In the genomic region with DNA sequence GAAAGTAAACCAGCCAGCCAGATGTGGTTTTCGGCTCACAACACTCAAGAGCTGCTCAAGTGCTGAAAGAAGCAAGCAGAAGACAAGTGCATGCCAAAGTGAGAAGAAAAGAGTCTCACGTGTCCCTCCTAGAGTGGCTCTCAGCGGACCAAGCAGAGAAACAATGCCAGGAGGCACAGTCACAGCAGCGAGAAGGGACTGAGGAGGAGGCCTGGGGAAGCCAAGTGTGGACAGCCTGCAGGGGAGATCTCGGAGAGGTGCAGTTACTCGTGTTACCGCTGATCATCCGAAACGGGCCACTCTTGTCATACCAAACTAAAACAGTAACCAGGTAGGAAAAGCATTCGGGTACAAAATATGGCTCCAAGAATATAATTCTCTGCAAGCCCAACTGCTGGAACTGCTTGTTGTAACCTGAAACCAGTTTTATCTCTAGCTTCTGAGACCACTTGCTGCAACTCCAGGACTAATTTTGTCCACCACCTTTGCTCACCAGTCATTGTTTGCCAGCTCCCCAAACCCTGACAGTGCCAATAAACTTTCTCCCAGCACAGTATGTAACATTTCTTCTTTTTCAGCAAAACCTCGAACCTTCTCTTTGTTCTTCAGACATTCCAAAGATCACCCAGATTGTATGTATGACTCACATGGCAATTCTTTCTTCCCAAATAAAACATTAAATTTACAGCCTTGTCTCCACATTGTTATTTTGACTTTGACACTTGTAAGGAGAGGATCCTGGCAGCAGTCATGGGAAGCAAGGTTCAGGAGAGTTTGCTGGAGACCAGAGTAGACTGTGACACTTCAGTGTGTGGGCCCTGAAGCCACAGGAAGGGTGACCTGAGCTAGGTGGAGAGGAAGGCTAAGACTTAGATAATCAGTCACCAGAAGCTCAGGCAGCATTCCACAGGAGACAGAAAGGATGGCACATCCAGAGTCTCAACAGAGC, we compare ENCODE assay signal across 9 cellular contexts. TPM values are rescaled to one million over a fixed set of nuclear protein-coding genes. Genes with fewer than 3 reads are reported as not detected.
DNase-seq lines count a peak whose midpoint lies in the region; ATAC-seq and TF ChIP-seq lines count a peak whose summit lies in the region.
"Had no signal": no experiment of that assay in that cellular context is flagged by ENCODE, and none has a peak within 500 bp of the region (broad histone marks: within the 10 kb centered on the region; RNA-seq: fewer than 3 reads in every experiment).

No MANE protein-coding gene starts in this region.

- no peak for TF ChIP-seq RAD21 in SK-N-SH (IDR thresholded peaks at IDR 0.05; ENCODE audit: low read length)

- H3K4me3 Mint-ChIP-seq in activated CD4-positive, alpha-beta memory T cell treated with anti-CD3 and anti-CD28 coated beads, Interleukin-2, amount 10 ng/mL, durations not matched to agents 7 days and 5 days: no peak overlapping the region
- H3K4me3 Mint-ChIP-seq: activated B cell treated with CpG ODN at 0.5 μM for 24 hours had no signal

- no peak for TF ChIP-seq POLR2A in heart left ventricle (IDR thresholded peaks at IDR 0.05)

- WGBS in SK-N-SH (ENCODE audit: low lambda C conversion rate): 79% methylated on average over 11 of the region's 11 CpGs
- WGBS in heart left ventricle, 4 donors: 50 to 66% (median 57%) methylated on average over 11 of the region's 11 CpGs

- H3K4me2 ChIP-seq in SK-N-SH: peak overlapping the region; percentile 73
- peak overlapping the region; percentile 37 for H3K4me2 ChIP-seq in skeletal muscle satellite cell (ENCODE audit: low read length)

- no peak overlapping the region for H3K4me3 ChIP-seq in HAP-1
- H3K4me3 ChIP-seq in SK-N-SH (ENCODE audit: low read depth in 2 of 2, low read length in 1 of 2): peak overlapping the region in 1 of 2 experiments; percentile 23; a peak in 1 of 4 replicates
- H3K4me3 ChIP-seq in heart left ventricle: peak overlapping the region in 3 of 12 donors; percentile 4 to 16 (median 8)
- no peak overlapping the region for H3K4me3 ChIP-seq in skeletal muscle satellite cell (ENCODE audit: low read length)

- peaks cover 15% of the 10 kb centered on the region for H3K36me3 Mint-ChIP-seq in activated CD4-positive, alpha-beta memory T cell treated with anti-CD3 and anti-CD28 coated beads, Interleukin-2, amount 10 ng/mL, durations not matched to agents 7 days and 5 days (ENCODE audit: low read depth)

- in situ Hi-C loops in HAP-1 (cut with MboI; ENCODE audit: low sequenced_read_pairs): no loop called here

- peak; percentile 28 to 50 for DNase-seq in HAP-1 (ENCODE audit: low spot score in 2 of 2)
- no peak for DNase-seq in SK-N-SH
- DNase-seq in heart left ventricle: peak in 1 of 5 donors; percentile 32
- no peak for DNase-seq in Kasumi-1 (lab: John Stamatoyannopoulos, UW)
- DNase-seq in activated CD4-positive, alpha-beta memory T cell treated with anti-CD3 and anti-CD28 coated beads, Interleukin-2, amount 10 ng/mL, durations not matched to agents 7 days and 5 days: no peak
- DNase-seq: activated B cell treated with CpG ODN at 0.5 μM for 24 hours, NCI-H1417 treated with DMSO at 0.1 percent for 48 hours had no signal

- no peaks in the 10 kb centered on the region for H3K9me3 Mint-ChIP-seq in activated CD4-positive, alpha-beta memory T cell treated with anti-CD3 and anti-CD28 coated beads, Interleukin-2, amount 10 ng/mL, durations not matched to agents 7 days and 5 days
- H3K9me3 Mint-ChIP-seq: activated B cell treated with CpG ODN at 0.5 μM for 24 hours had no signal

- CTCF ChIA-PET in SK-N-SH (lab: Yijun Ruan, JAX): interaction anchor here (0.9 to 1.0 kb wide), 2 partner anchors 10 to 19 kb away, joined by 3 read pairs; no protein-coding TSS in a partner anchor
- CTCF ChIA-PET in activated CD4-positive, alpha-beta memory T cell treated with anti-CD3 and anti-CD28 coated beads, Interleukin-2, amount 10 ng/mL, durations not matched to agents 7 days and 5 days (lab: Charles Lee): no interaction called here

- TF ChIP-seq CTCF in SK-N-SH (IDR thresholded peaks at IDR 0.05): no peak
- TF ChIP-seq CTCF in heart left ventricle (IDR thresholded peaks at IDR 0.05): no peak

- intact Hi-C loops in heart left ventricle (cut with DNase I): no loop called here

- H3K4me1 Mint-ChIP-seq in activated CD4-positive, alpha-beta memory T cell treated with anti-CD3 and anti-CD28 coated beads, Interleukin-2, amount 10 ng/mL, durations not matched to agents 7 days and 5 days: peaks cover 14% of the 10 kb centered on the region
- H3K4me1 Mint-ChIP-seq: activated B cell treated with CpG ODN at 0.5 μM for 24 hours had no signal

- H3K4me1 ChIP-seq in HAP-1: peaks cover 13% of the 10 kb centered on the region
- H3K4me1 ChIP-seq in SK-N-SH (ENCODE audit: control insufficient read depth in 1 of 2, insufficient read depth in 2 of 2, low read depth in 1 of 2, low read length in 1 of 2): peaks cover 11 to 21% of the 10 kb centered on the region in 2 experiments; a peak in 3 of 4 replicates
- peaks cover 0 to 30% (median 10%) of the 10 kb centered on the region in 12 donors for H3K4me1 ChIP-seq in heart left ventricle
- peaks cover 11% of the 10 kb centered on the region for H3K4me1 ChIP-seq in skeletal muscle satellite cell (ENCODE audit: control insufficient read depth, insufficient read depth, low read length)

- peak overlapping the region; percentile 7 to 93; a peak in 3 of 4 replicates for H3K27ac ChIP-seq in SK-N-SH (ENCODE audit: low read depth in 2 of 2, low read length in 1 of 2)
- H3K27ac ChIP-seq in heart left ventricle: peak overlapping the region in 10 of 12 donors; percentile 31 to 69 (median 60)

- H3K27me3 Mint-ChIP-seq in activated CD4-positive, alpha-beta memory T cell treated with anti-CD3 and anti-CD28 coated beads, Interleukin-2, amount 10 ng/mL, durations not matched to agents 7 days and 5 days: no peaks in the 10 kb centered on the region
- H3K27me3 Mint-ChIP-seq: activated B cell treated with CpG ODN at 0.5 μM for 24 hours had no signal

- H3K27ac Mint-ChIP-seq in activated CD4-positive, alpha-beta memory T cell treated with anti-CD3 and anti-CD28 coated beads, Interleukin-2, amount 10 ng/mL, durations not matched to agents 7 days and 5 days: no peak overlapping the region
- H3K27ac Mint-ChIP-seq: activated B cell treated with CpG ODN at 0.5 μM for 24 hours had no signal

- POLR2A ChIA-PET in SK-N-SH (lab: Yijun Ruan, JAX): no interaction called here
- POLR2A ChIA-PET in activated CD4-positive, alpha-beta memory T cell treated with anti-CD3 and anti-CD28 coated beads, Interleukin-2, amount 10 ng/mL, durations not matched to agents 7 days and 5 days (lab: Charles Lee): interaction anchor here (1.1 kb wide), 1 partner anchor 9 kb away, joined by 3 read pairs; no protein-coding TSS in a partner anchor

- H4K20me1 ChIP-seq in SK-N-SH (ENCODE audit: insufficient read depth): peaks cover 10% of the 10 kb centered on the region

- no peaks in the 10 kb centered on the region for H3K27me3 ChIP-seq in HAP-1 (ENCODE audit: low read depth)
- no peaks in the 10 kb centered on the region for H3K27me3 ChIP-seq in SK-N-SH (ENCODE audit: insufficient read depth)
- no peaks in the 10 kb centered on the region for H3K27me3 ChIP-seq in heart left ventricle
- no peaks in the 10 kb centered on the region for H3K27me3 ChIP-seq in skeletal muscle satellite cell (ENCODE audit: control insufficient read depth, insufficient read depth, low read length)

- H3K9ac ChIP-seq in SK-N-SH: peak overlapping the region; percentile 44; the same call in 1 of the 2 replicates
- H3K9ac ChIP-seq in skeletal muscle satellite cell (ENCODE audit: low read depth, low read length): no peak overlapping the region

- peaks cover 84% of the 10 kb centered on the region for H3K79me2 ChIP-seq in SK-N-SH (ENCODE audit: insufficient read depth)

- ATAC-seq in heart left ventricle: peak; percentile 47 to 77 (median 63)
- ATAC-seq in GM21619 (IDR thresholded peaks at IDR 0.05; ENCODE audit: unreplicated experiment): no peak

- H2AFZ ChIP-seq in SK-N-SH (ENCODE audit: low read depth): 0 out of 2 replicates have a peak overlapping the region, but pooled peaks have one; percentile 31

- H3F3A ChIP-seq in SK-N-SH (replicated peaks; ENCODE audit: insufficient read depth): peaks cover 25% of the 10 kb centered on the region

- no peaks in the 10 kb centered on the region for H3K9me2 ChIP-seq in SK-N-SH

- H3K9me3 ChIP-seq in HAP-1: no peaks in the 10 kb centered on the region
- H3K9me3 ChIP-seq in SK-N-SH: no peaks in the 10 kb centered on the region
- no peaks in the 10 kb centered on the region for H3K9me3 ChIP-seq in heart left ventricle
- no peaks in the 10 kb centered on the region for H3K9me3 ChIP-seq in skeletal muscle satellite cell (replicated peaks; ENCODE audit: low read length)

- no peaks in the 10 kb centered on the region for H3K36me3 ChIP-seq in HAP-1 (replicated peaks)
- peaks cover 0 to 11% of the 10 kb centered on the region in 2 experiments for H3K36me3 ChIP-seq in SK-N-SH (replicated peaks in 1 of 2; ENCODE audit: control insufficient read depth in 1 of 2, insufficient read depth in 2 of 2, low read length in 1 of 2)
- H3K36me3 ChIP-seq in heart left ventricle: peaks cover 0 to 8% (median 0%) of the 10 kb centered on the region in 9 donors
- no peaks in the 10 kb centered on the region for H3K36me3 ChIP-seq in skeletal muscle satellite cell (ENCODE audit: insufficient read depth, low read length)

- TF ChIP-seq EP300 in SK-N-SH (IDR thresholded peaks at IDR 0.05; ENCODE audit: borderline replicate concordance in 1 of 2, low read depth in 1 of 2, low read length in 1 of 2): peak in 1 of 2 experiments; percentile 42; a peak in 1 of 4 replicates

RNA-seq across cellular contexts. Expression of gene SLC35D2, which starts 6.3 kb away (rescaled TPM):
- polyA plus RNA-seq in SK-N-SH (2012; rRNA removed): 26.1 and 27.0 TPM in 2 replicates
- polyA plus RNA-seq in SK-N-SH (2012; cell fraction: cytosol; rRNA removed): 35.4 and 41.2 TPM in 2 replicates
- polyA plus RNA-seq in SK-N-SH (2012; cell fraction: nucleus; rRNA removed): 16.6 and 24.0 TPM in 2 replicates
- total RNA-seq in heart left ventricle: 10 to 100 TPM; 10.5 to 23.1 (median 15.9) TPM
- polyA plus RNA-seq in heart left ventricle: 10 to 100 TPM in 1 of 2 donors, 1 to 10 TPM in 1; 8.2 to 19.8 TPM
- total RNA-seq in skeletal muscle satellite cell (2012; rRNA removed): 11.6 and 13.4 TPM in 2 replicates
- 10 to 100 TPM; 14.7 to 15.1 TPM for total RNA-seq in activated CD4-positive, alpha-beta memory T cell treated with anti-CD3 and anti-CD28 coated beads, Interleukin-2, amount 10 ng/mL, durations not matched to agents 7 days and 5 days

RNA-seq across cellular contexts. Expression of gene ZNF367, which starts 41.0 kb away (rescaled TPM):
- 1.5 TPM in 2 replicates for polyA plus RNA-seq in SK-N-SH (2012; rRNA removed)
- polyA plus RNA-seq in SK-N-SH (2012; cell fraction: cytosol; rRNA removed): 1.6 and 1.7 TPM in 2 replicates
- polyA plus RNA-seq in SK-N-SH (2012; cell fraction: nucleus; rRNA removed): 1.8 and 2.3 TPM in 2 replicates
- 1 to 10 TPM; 2.4 to 5.9 (median 3.2) TPM for total RNA-seq in heart left ventricle
- polyA plus RNA-seq in heart left ventricle: 1 to 10 TPM in 1 of 2 donors, under 1 TPM in 1; 0.91 to 4.4 TPM
- total RNA-seq in skeletal muscle satellite cell (2012; rRNA removed): 4.2 and 5.8 TPM in 2 replicates
- total RNA-seq in activated CD4-positive, alpha-beta memory T cell treated with anti-CD3 and anti-CD28 coated beads, Interleukin-2, amount 10 ng/mL, durations not matched to agents 7 days and 5 days: 10 to 100 TPM; 27.7 to 28.7 TPM

Comparison
In these comparisons a context has a peak if more than half of its experiments do, and no peak if none do; other contexts are left out.
1. DNase-seq: peak in HAP-1 (2 of 2); none in SK-N-SH (single experiment), Kasumi-1 (0 of 2) and activated CD4-positive, alpha-beta memory T cell treated with anti-CD3 and anti-CD28 coated beads, Interleukin-2, amount 10 ng/mL, durations not matched to agents 7 days and 5 days (single experiment).
2. RNA of gene ZNF367, which starts 41.0 kb away (total RNA-seq): 27.7 to 28.7 TPM in activated CD4-positive, alpha-beta memory T cell treated with anti-CD3 and anti-CD28 coated beads, Interleukin-2, amount 10 ng/mL, durations not matched to agents 7 days and 5 days; 2.4 to 5.9 TPM in heart left ventricle; every median in the first group is over 4 times any median in the second.